In the genomic region with DNA sequence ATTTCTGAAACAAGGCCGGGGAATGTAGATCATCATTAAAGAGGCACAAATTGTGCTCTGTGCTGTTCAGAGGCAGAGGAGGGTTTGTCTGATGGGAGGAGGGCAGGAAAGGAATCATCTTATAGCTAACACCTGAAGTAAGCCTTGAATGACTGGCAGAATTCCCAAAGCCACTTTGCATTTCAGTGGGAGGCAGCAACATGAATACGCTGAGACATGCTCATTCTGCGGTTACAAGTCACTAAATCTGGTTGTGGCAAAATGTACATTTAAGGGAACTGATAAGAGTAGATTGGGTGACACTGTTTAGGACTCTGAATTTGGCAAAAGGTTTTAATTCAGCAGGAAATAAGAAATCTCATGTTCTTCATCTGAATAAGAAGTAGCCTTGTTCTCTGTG, we compare ENCODE assay signal across 1 cellular context.
TF ChIP-seq lines count a peak whose summit lies in the region.

No MANE protein-coding gene starts in this region.

TF ChIP-seq in HEK293, 187 proteins besides CTCF, POLR2A, EP300 and RAD21 (continued from another document):
- TF ChIP-seq GFI1B (tag by site-specific recombination; IDR thresholded peaks at IDR 0.05), result peak; percentile 77; the same call in 1 of the 2 replicates
